ENCODE assay signal across 15 cellular contexts in genomic region chr22:44535362-44536095, GRCh38. TPM values are rescaled to one million over a fixed set of nuclear protein-coding genes. Genes with fewer than 3 reads are reported as not detected.
A peak's percentile ranks its signal among the peaks of the same experiment; 100 is the strongest.
DNase-seq lines count a peak whose midpoint lies in the region; ATAC-seq and TF ChIP-seq lines count a peak whose summit lies in the region.
"Had no signal": no experiment of that assay in that cellular context is flagged by ENCODE, and none has a peak within 500 bp of the region (broad histone marks: within the 10 kb centered on the region; RNA-seq: fewer than 3 reads in every experiment).

No MANE protein-coding gene starts in this region.

- TF ChIP-seq CTCF in CD14-positive monocyte (IDR thresholded peaks at IDR 0.05): no peak

- peaks cover 0 to 6% of the 10 kb centered on the region in 2 donors for H3K9me3 Mint-ChIP-seq in stimulated activated naive CD8-positive, alpha-beta T cell treated with anti-CD3 and anti-CD28 coated beads, Interleukin-15, amount 100 ng/mL, for 72 hours
- peaks cover under 1 to 3% (median 1%) of the 10 kb centered on the region in 7 donors for H3K9me3 Mint-ChIP-seq in CD14-positive monocyte
- H3K9me3 Mint-ChIP-seq: CD4-positive, CD25-positive, alpha-beta regulatory T cell; CD8-positive, alpha-beta memory T cell had no signal

- peak; percentile 54 for DNase-seq in activated effector memory CD4-positive, alpha-beta T cell treated with anti-CD3 and anti-CD28 coated beads, Interleukin-2, amount 50 U/mL, for 16 hours
- DNase-seq in activated effector memory CD4-positive, alpha-beta T cell treated with Interleukin-2 at 50 U/mL for 16 hours: no peak
- peak; percentile 90 for DNase-seq in NCI-H2029 treated with DMSO at 0.1 percent for 48 hours (lab: John Stamatoyannopoulos, UW)
- peak; percentile 76 for DNase-seq in mesenteric fat pad (ENCODE audit: low spot score)
- no peak for DNase-seq in stimulated activated naive CD8-positive, alpha-beta T cell treated with anti-CD3 and anti-CD28 coated beads, Interleukin-15, amount 100 ng/mL, for 72 hours
- no peak for DNase-seq in stimulated activated CD4-positive, alpha-beta T cell treated with anti-CD3 and anti-CD28 coated beads, Interleukin-15, amount 100 ng/mL, for 24 hours
- no peak for DNase-seq in CD14-positive monocyte (ENCODE audit: low spot score)
- DNase-seq: CD4-positive, CD25-positive, alpha-beta regulatory T cell; CD8-positive, alpha-beta memory T cell; COR-L47; DMS 273 treated with DMSO at 0.1 percent for 48 hours; DMS79; GDM1; HCEC 1CT had no signal

- peaks cover 47% of the 10 kb centered on the region for H3K27me3 Mint-ChIP-seq in stimulated activated naive CD8-positive, alpha-beta T cell treated with anti-CD3 and anti-CD28 coated beads, Interleukin-15, amount 100 ng/mL, for 72 hours
- H3K27me3 Mint-ChIP-seq in CD14-positive monocyte (ENCODE audit: low read depth in 3 of 3): peaks cover 11 to 15% (median 14%) of the 10 kb centered on the region in 3 donors

- H3K4me3 Mint-ChIP-seq in stimulated activated naive CD8-positive, alpha-beta T cell treated with anti-CD3 and anti-CD28 coated beads, Interleukin-15, amount 100 ng/mL, for 72 hours: no peak overlapping the region
- H3K4me3 Mint-ChIP-seq in CD14-positive monocyte: peak overlapping the region in 1 of 2 donors; percentile 48
- H3K4me3 Mint-ChIP-seq: B cell; CD4-positive, CD25-positive, alpha-beta regulatory T cell; CD8-positive, alpha-beta memory T cell had no signal

- peaks cover 16% of the 10 kb centered on the region for H3K4me1 Mint-ChIP-seq in stimulated activated naive CD8-positive, alpha-beta T cell treated with anti-CD3 and anti-CD28 coated beads, Interleukin-15, amount 100 ng/mL, for 72 hours
- no peaks in the 10 kb centered on the region for H3K4me1 Mint-ChIP-seq in CD14-positive monocyte
- H3K4me1 Mint-ChIP-seq: B cell had no signal

- no peaks in the 10 kb centered on the region for H3K36me3 Mint-ChIP-seq in CD14-positive monocyte
- H3K36me3 Mint-ChIP-seq: CD4-positive, CD25-positive, alpha-beta regulatory T cell had no signal

- ATAC-seq in stimulated activated naive CD8-positive, alpha-beta T cell treated with anti-CD3 and anti-CD28 coated beads, Interleukin-15, amount 100 ng/mL, for 72 hours: no peak

- H3K27ac Mint-ChIP-seq in stimulated activated naive CD8-positive, alpha-beta T cell treated with anti-CD3 and anti-CD28 coated beads, Interleukin-15, amount 100 ng/mL, for 72 hours: no peak overlapping the region
- peak overlapping the region in 1 of 7 donors; percentile 54 for H3K27ac Mint-ChIP-seq in CD14-positive monocyte
- H3K27ac Mint-ChIP-seq: B cell; CD4-positive, CD25-positive, alpha-beta regulatory T cell; CD8-positive, alpha-beta memory T cell had no signal

- intact Hi-C loops in CD14-positive monocyte (cut with micrococcal nuclease): no loop called here

RNA-seq across cellular contexts. Expression of gene RTL6, which starts 37.5 kb away (rescaled TPM):
- 29.6 TPM for total RNA-seq in mesenteric fat pad
- 1 to 10 TPM; 4.6 to 4.9 TPM for polyA plus RNA-seq in CD14-positive monocyte

Comparison
In these comparisons a context has a peak if more than half of its experiments do, and no peak if none do; other contexts are left out.
1. DNase-seq: peak in activated effector memory CD4-positive, alpha-beta T cell treated with anti-CD3 and anti-CD28 coated beads, Interleukin-2, amount 50 U/mL, for 16 hours (single experiment), NCI-H2029 treated with DMSO at 0.1 percent for 48 hours (single experiment) and mesenteric fat pad (single experiment); none in activated effector memory CD4-positive, alpha-beta T cell treated with Interleukin-2 at 50 U/mL for 16 hours (single experiment), stimulated activated naive CD8-positive, alpha-beta T cell treated with anti-CD3 and anti-CD28 coated beads, Interleukin-15, amount 100 ng/mL, for 72 hours (0 of 2), stimulated activated CD4-positive, alpha-beta T cell treated with anti-CD3 and anti-CD28 coated beads, Interleukin-15, amount 100 ng/mL, for 24 hours (single experiment) and CD14-positive monocyte (single experiment).